ENCODE assay signal across 11 cellular contexts in the genomic region with DNA sequence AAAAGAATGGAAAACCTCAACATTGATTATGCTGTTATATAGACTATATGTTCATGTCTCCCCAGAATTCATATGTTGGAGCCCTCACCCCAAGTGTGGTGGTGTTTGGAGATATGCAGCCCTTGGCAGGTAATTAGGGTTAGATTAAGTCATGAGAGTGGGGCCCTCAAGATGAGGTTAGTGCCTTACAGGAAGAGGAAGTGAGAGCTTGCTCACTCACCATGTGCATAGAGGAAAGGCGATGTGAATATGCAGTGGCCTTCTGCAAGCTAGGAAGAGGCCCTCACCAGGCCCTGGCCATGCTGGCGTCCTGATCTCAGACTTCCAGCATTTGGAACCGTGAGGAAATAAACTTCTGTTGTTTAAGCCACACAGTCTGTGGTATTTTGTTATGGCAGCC. TPM values are rescaled to one million over a fixed set of nuclear protein-coding genes. Genes with fewer than 3 reads are reported as not detected.
DNase-seq lines count a peak whose midpoint lies in the region; ATAC-seq and TF ChIP-seq lines count a peak whose summit lies in the region.
"Had no signal": no experiment of that assay in that cellular context is flagged by ENCODE, and none has a peak within 500 bp of the region (broad histone marks: within the 10 kb centered on the region; RNA-seq: fewer than 3 reads in every experiment).

No MANE protein-coding gene starts in this region.

- ATAC-seq in HG02763 (IDR thresholded peaks at IDR 0.05; ENCODE audit: unreplicated experiment), result peak; percentile 72
- ATAC-seq in natural killer cell treated with Interleukin-12 subunit alpha and Interleukin-12 subunit beta and Interleukin-15 and Interleukin-18, amount 100 ng/mL, for 72 hours, result peak in 1 of 2 donors; percentile 59
- ATAC-seq in SK-N-SH treated with all-trans-retinoic acid at 6 μM for 48 hours, result no peak

- H3K36me3 Mint-ChIP-seq in natural killer cell treated with Interleukin-12 subunit alpha and Interleukin-12 subunit beta and Interleukin-15 and Interleukin-18, amount 100 ng/mL, for 72 hours, result peaks cover 63% of the 10 kb centered on the region

- H3K27ac Mint-ChIP-seq in natural killer cell treated with Interleukin-12 subunit alpha and Interleukin-12 subunit beta and Interleukin-15 and Interleukin-18, amount 100 ng/mL, for 72 hours, result peak overlapping the region; percentile 56 to 84
- H3K27ac Mint-ChIP-seq: activated naive CD4-positive, alpha-beta T cell treated with anti-CD3 and anti-CD28 coated beads, Interleukin-2, amount 50 U/mL, for 72 hours; nephron had no signal

- DNase-seq in SKM-1 treated with dmso at 0.1 percent for 144 hours (lab: John Stamatoyannopoulos, UW; ENCODE audit: unreplicated experiment), result peak; percentile 2
- DNase-seq in SKM-1 (lab: John Stamatoyannopoulos, UW; ENCODE audit: unreplicated experiment), result no peak
- DNase-seq in NAMALWA (ENCODE audit: low spot score), result peak; percentile 53
- no peak for DNase-seq in natural killer cell treated with Interleukin-12 subunit alpha and Interleukin-12 subunit beta and Interleukin-15 and Interleukin-18, amount 100 ng/mL, for 72 hours (ENCODE audit: low spot score)
- DNase-seq in substantia nigra (lab: John Stamatoyannopoulos, UW), result no peak
- no peak for DNase-seq in NCI-H146 (lab: John Stamatoyannopoulos, UW)

- no peak overlapping the region for H3K27ac ChIP-seq in substantia nigra (ENCODE audit: low read depth, low read length, poor library complexity, severe bottlenecking)
- H3K27ac ChIP-seq: 22Rv1 had no signal

- no peaks in the 10 kb centered on the region for H3K27me3 Mint-ChIP-seq in natural killer cell treated with Interleukin-12 subunit alpha and Interleukin-12 subunit beta and Interleukin-15 and Interleukin-18, amount 100 ng/mL, for 72 hours

- H3K4me1 Mint-ChIP-seq in natural killer cell treated with Interleukin-12 subunit alpha and Interleukin-12 subunit beta and Interleukin-15 and Interleukin-18, amount 100 ng/mL, for 72 hours (ENCODE audit: low read depth in 2 of 2), result peaks cover 26 to 31% of the 10 kb centered on the region in 2 donors
- H3K4me1 Mint-ChIP-seq: nephron had no signal

- peaks cover 2% of the 10 kb centered on the region for H3K9me3 Mint-ChIP-seq in natural killer cell treated with Interleukin-12 subunit alpha and Interleukin-12 subunit beta and Interleukin-15 and Interleukin-18, amount 100 ng/mL, for 72 hours

- H3K4me3 Mint-ChIP-seq in natural killer cell treated with Interleukin-12 subunit alpha and Interleukin-12 subunit beta and Interleukin-15 and Interleukin-18, amount 100 ng/mL, for 72 hours, result no peak overlapping the region
- H3K4me3 Mint-ChIP-seq: nephron had no signal

TF ChIP-seq in SK-N-SH treated with all-trans-retinoic acid at 6 μM for 48 hours, 23 proteins besides CTCF, POLR2A, EP300 and RAD21:
- no peak for TF ChIP-seq ARNTL (CRISPR knock-in tag; IDR thresholded peaks at IDR 0.05; ENCODE audit: borderline replicate concordance, low read depth)
- no peak for TF ChIP-seq ZFP3 (CRISPR knock-in tag; IDR thresholded peaks at IDR 0.05)
- no peak for TF ChIP-seq PATZ1 (CRISPR knock-in tag; IDR thresholded peaks at IDR 0.05; ENCODE audit: borderline replicate concordance)
- TF ChIP-seq RARB (CRISPR knock-in tag; IDR thresholded peaks at IDR 0.05), result no peak
- no peak for TF ChIP-seq BACH2 (CRISPR knock-in tag; IDR thresholded peaks at IDR 0.05; ENCODE audit: borderline replicate concordance)
- TF ChIP-seq ZNF70 (CRISPR knock-in tag; IDR thresholded peaks at IDR 0.05), result no peak
- no peak for TF ChIP-seq ZC3H10 (CRISPR knock-in tag; IDR thresholded peaks at IDR 0.05)
- no peak for TF ChIP-seq ZNF8 (CRISPR knock-in tag; IDR thresholded peaks at IDR 0.05)

RNA-seq across cellular contexts. Expression of gene ZNF33A, which starts 14.8 kb away (rescaled TPM):
- total RNA-seq in natural killer cell treated with Interleukin-12 subunit alpha and Interleukin-12 subunit beta and Interleukin-15 and Interleukin-18, amount 100 ng/mL, for 72 hours, result 10 to 100 TPM; 26.4 to 29.6 TPM

RNA-seq across cellular contexts. Expression of gene ZNF25, which starts 48.8 kb away (rescaled TPM):
- 10 to 100 TPM in 1 of 2 donors, 1 to 10 TPM in 1; 4.7 to 10.5 TPM for total RNA-seq in natural killer cell treated with Interleukin-12 subunit alpha and Interleukin-12 subunit beta and Interleukin-15 and Interleukin-18, amount 100 ng/mL, for 72 hours

Comparison
In these comparisons a context has a peak if more than half of its experiments do, and no peak if none do; other contexts are left out.
1. DNase-seq: peak in SKM-1 treated with dmso at 0.1 percent for 144 hours (single experiment) and NAMALWA (single experiment); none in SKM-1 (single experiment), natural killer cell treated with Interleukin-12 subunit alpha and Interleukin-12 subunit beta and Interleukin-15 and Interleukin-18, amount 100 ng/mL, for 72 hours (single experiment), substantia nigra (0 of 49) and NCI-H146 (single experiment).